In the genomic region with DNA sequence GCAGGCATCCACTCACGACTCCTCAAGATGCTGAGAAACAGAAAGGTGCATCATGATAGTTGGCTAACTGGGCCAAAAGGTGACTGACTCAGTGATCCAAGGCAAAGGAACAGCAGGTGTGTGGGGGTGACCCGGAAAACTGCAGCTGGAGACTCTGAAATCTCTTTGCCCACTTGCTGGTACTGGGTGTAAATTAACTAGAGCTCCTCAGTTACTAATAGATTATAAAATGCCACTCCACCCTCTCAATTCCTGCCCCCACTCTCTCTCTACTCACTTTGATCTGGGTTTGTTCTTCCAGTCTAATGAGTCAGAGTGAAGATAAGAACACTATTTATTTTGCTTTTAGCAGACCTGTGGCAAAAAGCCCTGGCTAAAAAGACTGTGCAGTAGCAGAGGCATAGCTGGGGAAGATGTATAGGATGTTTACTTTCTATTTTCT, we compare ENCODE assay signal across 11 cellular contexts. TPM values are rescaled to one million over a fixed set of nuclear protein-coding genes. Genes with fewer than 3 reads are reported as not detected.
DNase-seq lines count a peak whose midpoint lies in the region; ATAC-seq and TF ChIP-seq lines count a peak whose summit lies in the region.
"Had no signal": no experiment of that assay in that cellular context is flagged by ENCODE, and none has a peak within 500 bp of the region (broad histone marks: within the 10 kb centered on the region; RNA-seq: fewer than 3 reads in every experiment).

No MANE protein-coding gene starts in this region.

- intact Hi-C loops in activated CD4-positive, alpha-beta T cell treated with anti-CD3 and anti-CD28 coated beads, Interleukin-2, amount 10 ng/mL, durations not matched to agents 24 days and 14 days (cut with micrococcal nuclease) = loop anchor here (1.0 to 5.0 kb wide), 6 partner anchors 81 to 386 kb away; no protein-coding TSS in a partner anchor

- no peaks in the 10 kb centered on the region for H3K36me3 Mint-ChIP-seq in activated CD4-positive, alpha-beta T cell treated with anti-CD3 and anti-CD28 coated beads, Interleukin-2, amount 10 ng/mL, durations not matched to agents 24 days and 14 days (ENCODE audit: low read depth)

- TF ChIP-seq CTCF in fibroblast of the aortic adventitia (IDR thresholded peaks at IDR 0.05; ENCODE audit: insufficient read depth, low read length) = no peak

- peaks cover 2% of the 10 kb centered on the region for H3K27me3 Mint-ChIP-seq in activated CD4-positive, alpha-beta T cell treated with anti-CD3 and anti-CD28 coated beads, Interleukin-2, amount 10 ng/mL, durations not matched to agents 24 days and 14 days
- H3K27me3 Mint-ChIP-seq: B cell had no signal

- H3K9me3 Mint-ChIP-seq in activated CD4-positive, alpha-beta T cell treated with anti-CD3 and anti-CD28 coated beads, Interleukin-2, amount 10 ng/mL, durations not matched to agents 24 days and 14 days = no peaks in the 10 kb centered on the region

- peak overlapping the region; percentile 65 for H3K27ac Mint-ChIP-seq in activated CD4-positive, alpha-beta T cell treated with anti-CD3 and anti-CD28 coated beads, Interleukin-2, amount 10 ng/mL, durations not matched to agents 24 days and 14 days
- H3K27ac Mint-ChIP-seq: B cell had no signal

- ATAC-seq in HG02759 (IDR thresholded peaks at IDR 0.05; ENCODE audit: unreplicated experiment) = no peak

- no peak overlapping the region for H3K4me3 ChIP-seq in fibroblast of the aortic adventitia (ENCODE audit: low read depth, low read length)

- peak overlapping the region; percentile 39 for H3K4me3 Mint-ChIP-seq in activated CD4-positive, alpha-beta T cell treated with anti-CD3 and anti-CD28 coated beads, Interleukin-2, amount 10 ng/mL, durations not matched to agents 24 days and 14 days
- H3K4me3 Mint-ChIP-seq: B cell had no signal

- H3K4me1 Mint-ChIP-seq in activated CD4-positive, alpha-beta T cell treated with anti-CD3 and anti-CD28 coated beads, Interleukin-2, amount 10 ng/mL, durations not matched to agents 24 days and 14 days = peaks cover 27% of the 10 kb centered on the region

- peak; percentile 69 for DNase-seq in activated CD4-positive, alpha-beta T cell treated with anti-CD3 and anti-CD28 coated beads, Interleukin-2, amount 10 ng/mL, durations not matched to agents 24 days and 14 days
- no peak for DNase-seq in activated CD4-positive, alpha-beta T cell treated with anti-CD3 and anti-CD28 coated beads for 1 hour
- DNase-seq in RPMI7951 (ENCODE audit: low read depth) (peak; percentile 62), fibroblast of the aortic adventitia (ENCODE audit: low read depth) (peak; percentile 79), renal cortical epithelial cell (ENCODE audit: low read depth) (peak; percentile 86), NCI-H2196 treated with DMSO at 0.1 percent for 48 hours (lab: John Stamatoyannopoulos, UW; ENCODE audit: unreplicated experiment) (no peak), superior temporal gyrus (ENCODE audit: extremely low spot score) (no peak)
- DNase-seq: activated effector memory CD4-positive, alpha-beta T cell treated with Interleukin-2 at 50 U/mL for 16 hours; hippocampal formation had no signal

RNA-seq across cellular contexts. Expression of gene PIGC, which starts 7.2 kb away (rescaled TPM):
- 20.4 and 23.9 TPM in 2 replicates for total RNA-seq in activated CD4-positive, alpha-beta T cell treated with anti-CD3 and anti-CD28 coated beads, Interleukin-2, amount 10 ng/mL, durations not matched to agents 24 days and 14 days
- 36.3 and 40.9 TPM in 2 replicates for total RNA-seq in RPMI7951 (2014; rRNA removed; shearing (Covaris generic))
- total RNA-seq in fibroblast of the aortic adventitia (ENCODE audit: low replicate concordance) (18.2 and 25.2 TPM in 2 replicates), renal cortical epithelial cell (23.6 and 31.7 TPM in 2 replicates)

RNA-seq across cellular contexts. Expression of gene C1orf105, which starts 30.5 kb away (rescaled TPM):
- total RNA-seq in activated CD4-positive, alpha-beta T cell treated with anti-CD3 and anti-CD28 coated beads, Interleukin-2, amount 10 ng/mL, durations not matched to agents 24 days and 14 days = not detected in 2 replicates
- not detected in 2 replicates for total RNA-seq in RPMI7951 (2014; rRNA removed; shearing (Covaris generic))
- total RNA-seq in fibroblast of the aortic adventitia (ENCODE audit: low replicate concordance) (not detected in 2 replicates), renal cortical epithelial cell (not detected in 2 replicates)
- total RNA-seq: B cell had no signal

Comparison
In these comparisons a context has a peak if more than half of its experiments do, and no peak if none do; other contexts are left out.
1. DNase-seq: peak in activated CD4-positive, alpha-beta T cell treated with anti-CD3 and anti-CD28 coated beads, Interleukin-2, amount 10 ng/mL, durations not matched to agents 24 days and 14 days (single experiment), RPMI7951 (single experiment), fibroblast of the aortic adventitia (single experiment) and renal cortical epithelial cell (single experiment); none in activated CD4-positive, alpha-beta T cell treated with anti-CD3 and anti-CD28 coated beads for 1 hour (single experiment), NCI-H2196 treated with DMSO at 0.1 percent for 48 hours (single experiment) and superior temporal gyrus (single experiment).